ENCODE assay signal across 10 cellular contexts in the genomic region with DNA sequence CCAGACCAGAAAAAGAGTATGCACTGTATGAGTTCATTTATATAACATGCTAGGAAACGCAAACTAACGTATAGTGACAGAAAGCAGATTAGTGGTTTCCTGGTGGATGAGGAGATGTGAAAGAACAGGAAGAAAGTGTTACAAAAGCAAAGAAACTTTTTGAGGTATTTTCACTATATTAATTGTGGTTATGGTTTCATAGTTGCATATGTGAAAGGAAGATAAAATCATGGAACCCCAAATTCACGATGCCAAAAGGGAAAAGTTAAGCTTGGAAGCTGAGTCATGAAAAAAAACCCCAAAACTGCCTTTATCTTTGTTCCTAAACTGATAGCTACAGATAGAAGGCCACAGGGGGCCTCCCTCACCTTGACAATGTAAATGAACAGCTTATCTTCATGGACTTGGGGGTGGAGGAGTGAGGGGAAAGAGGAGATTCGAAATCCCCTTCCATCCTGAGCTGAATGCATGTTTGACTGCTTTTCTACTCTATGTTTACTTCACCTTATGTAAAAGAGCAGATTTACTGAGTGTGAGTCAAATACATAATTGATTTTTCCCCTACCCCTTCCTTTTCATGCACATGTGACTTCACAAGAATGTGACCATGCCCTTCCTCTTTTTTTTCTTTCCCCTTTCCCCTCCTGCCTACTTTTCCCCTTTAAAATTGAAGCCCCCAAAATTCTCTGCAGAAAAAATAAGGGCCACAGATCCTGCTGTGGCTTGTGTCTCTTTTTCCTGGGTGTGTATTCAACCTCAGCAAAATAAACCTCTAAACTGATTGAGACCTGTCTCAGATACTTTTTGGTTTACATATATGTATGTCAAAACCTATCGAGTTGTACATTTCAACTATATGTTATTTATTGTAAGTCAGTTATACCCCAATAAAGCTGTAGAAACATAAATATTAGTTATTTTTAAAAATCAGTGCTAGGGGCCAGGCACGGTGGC.
A peak's percentile ranks its signal among the peaks of the same experiment; 100 is the strongest.
DNase-seq lines count a peak whose midpoint lies in the region; ATAC-seq and TF ChIP-seq lines count a peak whose summit lies in the region.
"Had no signal": no experiment of that assay in that cellular context is flagged by ENCODE, and none has a peak within 500 bp of the region (broad histone marks: within the 10 kb centered on the region; RNA-seq: fewer than 3 reads in every experiment).

No MANE protein-coding gene starts in this region.

- no peaks in the 10 kb centered on the region for H3K4me1 ChIP-seq in CD8-positive, alpha-beta T cell (ENCODE audit: insufficient read depth, low read length)
- H3K4me1 ChIP-seq: breast epithelium had no signal

- CTCF ChIA-PET in CD8-positive, alpha-beta T cell (lab: Charles Lee): interaction anchor here (1.0 to 1.8 kb wide), 2 partner anchors 12 to 101 kb away, joined by 3 to 4 read pairs; no protein-coding TSS in a partner anchor

- H3K27ac Mint-ChIP-seq in activated T-helper 2 cell treated with anti-CD3 and anti-CD28 coated beads, Interferon-gamma antibody, Interleukin-2, Interleukin-4, amounts not matched to agents 10 μg/mL and 5 μg/mL and 100 μg/mL, durations not matched to agents 14 hours and 24 hours and 36 hours: peak overlapping the region; percentile 51
- H3K27ac Mint-ChIP-seq in CD8-positive, alpha-beta T cell: no peak overlapping the region

- intact Hi-C loops in activated T-helper 2 cell treated with anti-CD3 and anti-CD28 coated beads, Interferon-gamma antibody, Interleukin-2, Interleukin-4, amounts not matched to agents 10 μg/mL and 5 μg/mL and 100 μg/mL, durations not matched to agents 14 hours and 24 hours and 36 hours (cut with micrococcal nuclease): loop anchor here (1.0 to 5.0 kb wide), 10 partner anchors 12 to 174 kb away; partner anchors contain the start of gene DCAF17
- intact Hi-C loops in CD8-positive, alpha-beta T cell (cut with DNase I, micrococcal nuclease): no loop called here

- no peak for TF ChIP-seq CTCF in CD8-positive, alpha-beta T cell (IDR thresholded peaks at IDR 0.05)

- peaks cover 11% of the 10 kb centered on the region for H3K36me3 Mint-ChIP-seq in activated T-helper 2 cell treated with anti-CD3 and anti-CD28 coated beads, Interferon-gamma antibody, Interleukin-2, Interleukin-4, amounts not matched to agents 10 μg/mL and 5 μg/mL and 100 μg/mL, durations not matched to agents 14 hours and 24 hours and 36 hours (ENCODE audit: low read depth)
- H3K36me3 Mint-ChIP-seq in CD8-positive, alpha-beta T cell: no peaks in the 10 kb centered on the region

- ATAC-seq in CD8-positive, alpha-beta T cell: no peak
- ATAC-seq in left lobe of liver: no peak

- POLR2A ChIA-PET in CD8-positive, alpha-beta T cell (lab: Charles Lee): no interaction called here

- H3K9me3 ChIP-seq in CD8-positive, alpha-beta T cell (ENCODE audit: low read length): no peaks in the 10 kb centered on the region
- H3K9me3 ChIP-seq: breast epithelium had no signal

- H3K27me3 ChIP-seq in CD8-positive, alpha-beta T cell (ENCODE audit: insufficient read depth, low read length): no peaks in the 10 kb centered on the region
- H3K27me3 ChIP-seq: breast epithelium had no signal

- H3K27me3 Mint-ChIP-seq in activated T-helper 2 cell treated with anti-CD3 and anti-CD28 coated beads, Interferon-gamma antibody, Interleukin-2, Interleukin-4, amounts not matched to agents 10 μg/mL and 5 μg/mL and 100 μg/mL, durations not matched to agents 14 hours and 24 hours and 36 hours (ENCODE audit: low read depth): peaks cover 2% of the 10 kb centered on the region
- H3K27me3 Mint-ChIP-seq in CD8-positive, alpha-beta T cell (ENCODE audit: low read depth): no peaks in the 10 kb centered on the region

- H3K4me3 Mint-ChIP-seq in activated T-helper 2 cell treated with anti-CD3 and anti-CD28 coated beads, Interferon-gamma antibody, Interleukin-2, Interleukin-4, amounts not matched to agents 10 μg/mL and 5 μg/mL and 100 μg/mL, durations not matched to agents 14 hours and 24 hours and 36 hours (ENCODE audit: low read depth): no peak overlapping the region
- H3K4me3 Mint-ChIP-seq in CD8-positive, alpha-beta T cell: no peak overlapping the region

- H3K4me1 Mint-ChIP-seq in activated T-helper 2 cell treated with anti-CD3 and anti-CD28 coated beads, Interferon-gamma antibody, Interleukin-2, Interleukin-4, amounts not matched to agents 10 μg/mL and 5 μg/mL and 100 μg/mL, durations not matched to agents 14 hours and 24 hours and 36 hours (ENCODE audit: low read depth): peaks cover 33% of the 10 kb centered on the region
- peaks cover 12% of the 10 kb centered on the region for H3K4me1 Mint-ChIP-seq in CD8-positive, alpha-beta T cell (ENCODE audit: low read depth)

- no peaks in the 10 kb centered on the region for H3K36me3 ChIP-seq in CD8-positive, alpha-beta T cell (ENCODE audit: insufficient read depth, low read length)
- H3K36me3 ChIP-seq: breast epithelium had no signal

- no peak overlapping the region for H3K27ac ChIP-seq in CD8-positive, alpha-beta T cell (ENCODE audit: low read depth, low read length)
- H3K27ac ChIP-seq: breast epithelium had no signal

- H3K4me3 ChIP-seq in CD8-positive, alpha-beta T cell (ENCODE audit: low read depth, low read length): no peak overlapping the region
- H3K4me3 ChIP-seq: breast epithelium had no signal

- peaks cover 11% of the 10 kb centered on the region for H3K9me3 Mint-ChIP-seq in activated T-helper 2 cell treated with anti-CD3 and anti-CD28 coated beads, Interferon-gamma antibody, Interleukin-2, Interleukin-4, amounts not matched to agents 10 μg/mL and 5 μg/mL and 100 μg/mL, durations not matched to agents 14 hours and 24 hours and 36 hours
- no peaks in the 10 kb centered on the region for H3K9me3 Mint-ChIP-seq in CD8-positive, alpha-beta T cell

- DNase-seq in SIG-M5 treated with dmso at 0.1 percent for 504 hours (lab: John Stamatoyannopoulos, UW; ENCODE audit: unreplicated experiment) (peak; percentile 16), SIG-M5 (lab: John Stamatoyannopoulos, UW) (no peak), Kasumi-1 (lab: John Stamatoyannopoulos, UW) (peak; percentile 93 to 94), left lobe of liver (ENCODE audit: low spot score) (no peak), GM19240 (ENCODE audit: insufficient read length, low spot score) (no peak)
- no peak for DNase-seq in activated T-helper 2 cell treated with anti-CD3 and anti-CD28 coated beads, Interferon-gamma antibody, Interleukin-2, Interleukin-4, amounts not matched to agents 10 μg/mL and 5 μg/mL and 100 μg/mL, durations not matched to agents 14 hours and 24 hours and 36 hours (ENCODE audit: low spot score)
- DNase-seq in stimulated activated CD8-positive, alpha-beta memory T cell treated with anti-CD3 and anti-CD28 coated beads, Interleukin-4, amount 100 ng/mL, for 48 hours: peak; percentile 36
- DNase-seq in CD8-positive, alpha-beta T cell: no peak
- DNase-seq: trophoblast cell had no signal

Comparison
In these comparisons a context has a peak if more than half of its experiments do, and no peak if none do; other contexts are left out.
1. DNase-seq: peak in SIG-M5 treated with dmso at 0.1 percent for 504 hours (single experiment), Kasumi-1 (2 of 2) and stimulated activated CD8-positive, alpha-beta memory T cell treated with anti-CD3 and anti-CD28 coated beads, Interleukin-4, amount 100 ng/mL, for 48 hours (single experiment); none in SIG-M5 (single experiment), activated T-helper 2 cell treated with anti-CD3 and anti-CD28 coated beads, Interferon-gamma antibody, Interleukin-2, Interleukin-4, amounts not matched to agents 10 μg/mL and 5 μg/mL and 100 μg/mL, durations not matched to agents 14 hours and 24 hours and 36 hours (single experiment), CD8-positive, alpha-beta T cell (0 of 7), left lobe of liver (single experiment) and GM19240 (single experiment).